ENCODE assay signal across 7 cellular contexts in the genomic region with DNA sequence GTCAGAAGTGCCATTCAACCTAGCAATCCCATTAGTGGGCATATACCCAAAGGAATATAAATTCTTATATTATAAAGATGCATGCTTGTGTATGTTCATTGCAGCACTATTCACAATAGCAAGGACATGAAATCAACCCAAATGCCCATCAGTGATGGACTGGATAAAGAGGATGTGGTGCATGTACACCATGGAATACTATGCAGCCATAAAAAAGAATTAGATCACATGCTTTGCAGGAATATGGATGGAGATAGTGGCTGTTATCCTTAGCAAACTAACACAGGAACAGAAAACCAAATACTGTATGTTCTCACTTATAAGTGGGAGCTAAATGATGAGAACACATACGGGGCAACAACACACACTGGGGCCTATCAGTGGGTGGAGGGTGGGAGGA.
A peak's percentile ranks its signal among the peaks of the same experiment; 100 is the strongest.
DNase-seq lines count a peak whose midpoint lies in the region; ATAC-seq and TF ChIP-seq lines count a peak whose summit lies in the region.
"Not testable (repeated sequence)": the region's sequence is repeated elsewhere in the genome, so short reads cannot be mapped to it uniquely, and the experiment has no call there.

No MANE protein-coding gene starts in this region.

- H3K9me3 Mint-ChIP-seq in CD4-positive, alpha-beta T cell; CD8-positive, alpha-beta T cell; activated CD4-positive, alpha-beta memory T cell treated with anti-CD3 and anti-CD28 coated beads for 36 hours; activated naive CD8-positive, alpha-beta T cell (ENCODE audit: low read depth); immature natural killer cell; natural killer cell: not testable (repeated sequence)

- POLR2A ChIA-PET in CD4-positive, alpha-beta T cell (lab: Charles Lee); CD8-positive, alpha-beta T cell (lab: Charles Lee); HEK293 (lab: Yijun Ruan, JAX); activated CD4-positive, alpha-beta memory T cell treated with anti-CD3 and anti-CD28 coated beads for 36 hours (lab: Charles Lee): not testable (repeated sequence)

- H3K27ac ChIP-seq in CD4-positive, alpha-beta T cell (ENCODE audit: low read depth, low read length); CD8-positive, alpha-beta T cell (ENCODE audit: low read depth, low read length); HEK293 (ENCODE audit: extremely low read depth, low read depth, low read length): not testable (repeated sequence)

- not testable (repeated sequence) for DNase-seq in CD4-positive, alpha-beta T cell; CD8-positive, alpha-beta T cell; activated CD4-positive, alpha-beta memory T cell treated with anti-CD3 and anti-CD28 coated beads for 36 hours; immature natural killer cell; natural killer cell

- not testable (repeated sequence) for H3K4me3 ChIP-seq in CD8-positive, alpha-beta T cell (ENCODE audit: low read depth, low read length); HEK293 (ENCODE audit: low read depth, low read length)

- H3K27ac Mint-ChIP-seq in CD4-positive, alpha-beta T cell = peak overlapping the region; percentile 48
- H3K27ac Mint-ChIP-seq in CD8-positive, alpha-beta T cell = peak overlapping the region; percentile 66
- peak overlapping the region; percentile 95 for H3K27ac Mint-ChIP-seq in activated CD4-positive, alpha-beta memory T cell treated with anti-CD3 and anti-CD28 coated beads for 36 hours
- H3K27ac Mint-ChIP-seq in activated naive CD8-positive, alpha-beta T cell = peak overlapping the region; percentile 58
- H3K27ac Mint-ChIP-seq in immature natural killer cell (peak overlapping the region; percentile 84 to 99 (median 94)), natural killer cell (peak overlapping the region; percentile 97 to 99)

- not testable (repeated sequence) for H3K27me3 Mint-ChIP-seq in CD4-positive, alpha-beta T cell; CD8-positive, alpha-beta T cell (ENCODE audit: low read depth); activated CD4-positive, alpha-beta memory T cell treated with anti-CD3 and anti-CD28 coated beads for 36 hours; activated naive CD8-positive, alpha-beta T cell; natural killer cell (ENCODE audit: low read depth in 2 of 2)
- H3K27me3 Mint-ChIP-seq in immature natural killer cell (ENCODE audit: low read depth in 3 of 3) = peaks cover 5 to 11% (median 7%) of the 10 kb centered on the region in 3 donors

- H3K27me3 ChIP-seq in CD4-positive, alpha-beta T cell (ENCODE audit: control insufficient read depth, insufficient read depth, low read length); CD8-positive, alpha-beta T cell (ENCODE audit: insufficient read depth, low read length): not testable (repeated sequence)

- not testable (repeated sequence) for H3K4me3 Mint-ChIP-seq in CD4-positive, alpha-beta T cell; CD8-positive, alpha-beta T cell; activated CD4-positive, alpha-beta memory T cell treated with anti-CD3 and anti-CD28 coated beads for 36 hours; activated naive CD8-positive, alpha-beta T cell; natural killer cell
- H3K4me3 Mint-ChIP-seq in immature natural killer cell = peak overlapping the region in 4 of 5 donors; percentile 2 to 68 (median 42)

- H3K36me3 Mint-ChIP-seq in CD4-positive, alpha-beta T cell (ENCODE audit: low read depth); CD8-positive, alpha-beta T cell; activated naive CD8-positive, alpha-beta T cell; natural killer cell: not testable (repeated sequence)
- peaks cover 22% of the 10 kb centered on the region for H3K36me3 Mint-ChIP-seq in activated CD4-positive, alpha-beta memory T cell treated with anti-CD3 and anti-CD28 coated beads for 36 hours
- peaks cover 13 to 32% (median 26%) of the 10 kb centered on the region in 3 donors for H3K36me3 Mint-ChIP-seq in immature natural killer cell

- H3K4me1 Mint-ChIP-seq in CD4-positive, alpha-beta T cell (ENCODE audit: low read depth) = peaks cover 48% of the 10 kb centered on the region
- H3K4me1 Mint-ChIP-seq in CD8-positive, alpha-beta T cell (ENCODE audit: low read depth) = peaks cover 46% of the 10 kb centered on the region
- H3K4me1 Mint-ChIP-seq in activated CD4-positive, alpha-beta memory T cell treated with anti-CD3 and anti-CD28 coated beads for 36 hours (ENCODE audit: low read depth) = peaks cover 58% of the 10 kb centered on the region
- H3K4me1 Mint-ChIP-seq in activated naive CD8-positive, alpha-beta T cell (ENCODE audit: low read depth) = peaks cover 50% of the 10 kb centered on the region
- H3K4me1 Mint-ChIP-seq in immature natural killer cell = peaks cover 77 to 88% of the 10 kb centered on the region in 2 donors
- H3K4me1 Mint-ChIP-seq in natural killer cell = peaks cover 68 to 70% of the 10 kb centered on the region in 2 donors

- intact Hi-C loops in CD4-positive, alpha-beta T cell (cut with DNase I, micrococcal nuclease); activated CD4-positive, alpha-beta memory T cell treated with anti-CD3 and anti-CD28 coated beads for 36 hours (cut with micrococcal nuclease); natural killer cell (cut with micrococcal nuclease): not testable (repeated sequence)
- intact Hi-C loops in CD8-positive, alpha-beta T cell (cut with DNase I, micrococcal nuclease) = loop anchor here in 1 of 2 experiments (10.0 kb wide), 1 partner anchor 474 kb away; no protein-coding TSS in a partner anchor

- CTCF ChIA-PET in CD4-positive, alpha-beta T cell (lab: Charles Lee) = interaction anchor here (1.9 kb wide), 1 partner anchor 440 kb away, joined by 6 read pairs; no protein-coding TSS in a partner anchor
- CTCF ChIA-PET in CD8-positive, alpha-beta T cell (lab: Charles Lee); HEK293 (lab: Yijun Ruan, JAX); activated CD4-positive, alpha-beta memory T cell treated with anti-CD3 and anti-CD28 coated beads for 36 hours (lab: Charles Lee): not testable (repeated sequence)

- TF ChIP-seq CTCF in CD4-positive, alpha-beta T cell (IDR thresholded peaks at IDR 0.05); CD8-positive, alpha-beta T cell (IDR thresholded peaks at IDR 0.05); HEK293 (tag by site-specific recombination; IDR thresholded peaks at IDR 0.05); natural killer cell (IDR thresholded peaks at IDR 0.05): not testable (repeated sequence)

- H3K4me1 ChIP-seq in CD8-positive, alpha-beta T cell (ENCODE audit: insufficient read depth, low read length) = peaks cover 26% of the 10 kb centered on the region
- not testable (repeated sequence) for H3K4me1 ChIP-seq in HEK293 (ENCODE audit: control insufficient read depth, insufficient read depth, low read length)

- H3K9me3 ChIP-seq in CD4-positive, alpha-beta T cell (ENCODE audit: control insufficient read depth, low read length); CD8-positive, alpha-beta T cell (ENCODE audit: low read length); HEK293 (ENCODE audit: control insufficient read depth, insufficient read depth, low read depth, low read length): not testable (repeated sequence)

- not testable (repeated sequence) for H3K36me3 ChIP-seq in CD8-positive, alpha-beta T cell (ENCODE audit: insufficient read depth, low read length); HEK293 (ENCODE audit: control insufficient read depth in 2 of 2, insufficient read depth in 1 of 2, low read length in 2 of 2)

- ATAC-seq in CD4-positive, alpha-beta T cell (ENCODE audit: poor library complexity); CD8-positive, alpha-beta T cell; natural killer cell: not testable (repeated sequence)

TF ChIP-seq in HEK293, 187 proteins besides CTCF, POLR2A, EP300 and RAD21:
- TF ChIP-seq ZNF146 (tag by site-specific recombination; IDR thresholded peaks at IDR 0.05) = peak; percentile 43; the same call in 1 of the 2 replicates

Comparison
In these comparisons a context has a peak if more than half of its experiments do, and no peak if none do; other contexts are left out.
1. H3K27ac Mint-ChIP-seq: peak in every context shown above with its lines; median percentile 98 in natural killer cell; 95 in activated CD4-positive, alpha-beta memory T cell treated with anti-CD3 and anti-CD28 coated beads for 36 hours; 94 in immature natural killer cell; 66 in CD8-positive, alpha-beta T cell; 58 in activated naive CD8-positive, alpha-beta T cell; 48 in CD4-positive, alpha-beta T cell.